11 cellular contexts compared by ENCODE assay signal in genomic region chr1:20992327-20993056, GRCh38.
DNase-seq lines count a peak whose midpoint lies in the region; ATAC-seq and TF ChIP-seq lines count a peak whose summit lies in the region.
"Had no signal": no experiment of that assay in that cellular context is flagged by ENCODE, and none has a peak within 500 bp of the region (broad histone marks: within the 10 kb centered on the region; RNA-seq: fewer than 3 reads in every experiment).

No MANE protein-coding gene starts in this region.

- H3K9me3 ChIP-seq in psoas muscle = no peaks in the 10 kb centered on the region
- H3K9me3 ChIP-seq: MG63, ovary had no signal

- H3K27ac ChIP-seq in KMS-11 = peak overlapping the region; percentile 74
- H3K27ac ChIP-seq in psoas muscle = peak overlapping the region; percentile 63
- H3K27ac ChIP-seq: ovary had no signal

- POLR2A ChIA-PET in GM10248 (lab: Yijun Ruan, JAX) = no interaction called here

- peak overlapping the region; percentile 23; the same call in 1 of the 2 replicates for H3K9ac ChIP-seq in KMS-11

- H3K36me3 ChIP-seq in KMS-11 (ENCODE audit: insufficient read depth) (no peaks in the 10 kb centered on the region), psoas muscle (ENCODE audit: insufficient read depth in 1 of 2, low read depth in 1 of 2) (no peaks in the 10 kb centered on the region)
- H3K36me3 ChIP-seq: MG63, ovary had no signal

- no peaks in the 10 kb centered on the region for H4K20me1 ChIP-seq in KMS-11 (ENCODE audit: insufficient read depth)

- no peaks in the 10 kb centered on the region for H3K79me2 ChIP-seq in KMS-11 (ENCODE audit: insufficient read depth, low read depth)

- H3K4me2 ChIP-seq in KMS-11 = peak overlapping the region; percentile 85

- CTCF ChIA-PET in GM10248 (lab: Yijun Ruan, JAX) = interaction anchor here (3.4 kb wide), 1 partner anchor 203 kb away, joined by 13 read pairs; no protein-coding TSS in a partner anchor

- DNase-seq in GM10248 (ENCODE audit: extremely low spot score) (peak; percentile 16), cardiac fibroblast (ENCODE audit: low read depth in 2 of 2) (peak; percentile 41 to 60), psoas muscle (no peak), NCI-H524 treated with DMSO at 0.1 percent for 48 hours (lab: John Stamatoyannopoulos, UW) (no peak), NCI-H748 treated with DMSO at 0.1 percent for 48 hours (lab: John Stamatoyannopoulos, UW) (no peak), KG1 (lab: John Stamatoyannopoulos, UW) (no peak)
- DNase-seq: activated gamma-delta T cell, H7, MG63, ovary had no signal

- H3K27me3 ChIP-seq in KMS-11 (ENCODE audit: insufficient read depth, low read depth) (no peaks in the 10 kb centered on the region), psoas muscle (ENCODE audit: insufficient read depth in 3 of 3, low read length in 2 of 3) (no peaks in the 10 kb centered on the region)
- H3K27me3 ChIP-seq: MG63, ovary had no signal

- no peak for TF ChIP-seq CTCF in GM10248 (IDR thresholded peaks at IDR 0.05; ENCODE audit: control extremely low read depth, extremely low read depth, low read depth, missing control alignments)
- TF ChIP-seq CTCF in KMS-11 (conservative IDR thresholded peaks at IDR 0.05; ENCODE audit: low read depth, low read length) = no peak
- no peak for TF ChIP-seq CTCF in cardiac fibroblast (IDR thresholded peaks at IDR 0.05; ENCODE audit: low read depth, low read length)
- TF ChIP-seq CTCF in psoas muscle (IDR thresholded peaks at IDR 0.05) = no peak

- intact Hi-C loops in psoas muscle (cut with DNase I) = loop anchor here (5.0 to 10.0 kb wide), 2 partner anchors 185 to 208 kb away; partner anchors contain the start of genes EIF4G3 (in 1 of the 2) and HP1BP3 (in 1 of the 2)

- 59 to 82% (median 61%) methylated on average over 2 of the region's 2 CpGs for WGBS in psoas muscle, 3 donors

- peak; percentile 53 to 90 (median 78) for ATAC-seq in psoas muscle

- peak overlapping the region; percentile 67 for H3K4me3 ChIP-seq in KMS-11 (IDR thresholded peaks at IDR 0.05; ENCODE audit: insufficient read depth, low read depth, low read length)
- H3K4me3 ChIP-seq in cardiac fibroblast (replicated peaks in 1 of 2; ENCODE audit: low read depth in 2 of 2, low read length in 2 of 2) = no peak overlapping the region
- peak overlapping the region; percentile 5 for H3K4me3 ChIP-seq in psoas muscle
- H3K4me3 ChIP-seq: MG63, ovary had no signal

- H3K4me1 ChIP-seq in KMS-11 (ENCODE audit: low read depth, poor library complexity, severe bottlenecking) (peaks cover 81% of the 10 kb centered on the region), psoas muscle (peaks cover 47% of the 10 kb centered on the region)

- no peak overlapping the region for H2AFZ ChIP-seq in KMS-11 (ENCODE audit: low read depth)

Comparison
In these comparisons a context has a peak if more than half of its experiments do, and no peak if none do; other contexts are left out.
1. DNase-seq: peak in GM10248 (single experiment) and cardiac fibroblast (2 of 2); none in psoas muscle (0 of 2), NCI-H524 treated with DMSO at 0.1 percent for 48 hours (single experiment), NCI-H748 treated with DMSO at 0.1 percent for 48 hours (single experiment) and KG1 (single experiment).
2. H3K4me3 ChIP-seq: peak in KMS-11 (single experiment) and psoas muscle (single experiment); none in cardiac fibroblast (0 of 2).